25 cellular contexts compared by ENCODE assay signal in genomic region chr3:10444511-10444910, GRCh38.
DNase-seq lines count a peak whose midpoint lies in the region; ATAC-seq and TF ChIP-seq lines count a peak whose summit lies in the region.
"Had no signal": no experiment of that assay in that cellular context is flagged by ENCODE, and none has a peak within 500 bp of the region (broad histone marks: within the 10 kb centered on the region; RNA-seq: fewer than 3 reads in every experiment).

No MANE protein-coding gene starts in this region.

- H3K36me3 ChIP-seq in heart right ventricle: no peaks in the 10 kb centered on the region
- H3K36me3 ChIP-seq: MG63 had no signal

- WGBS in heart right ventricle, 2 donors: 52 to 66% methylated on average over 10 of the region's 10 CpGs

- H3K36me3 Mint-ChIP-seq in activated CD8-positive, alpha-beta T cell treated with anti-CD3 and anti-CD28 coated beads for 36 hours (ENCODE audit: low read depth): no peaks in the 10 kb centered on the region
- H3K36me3 Mint-ChIP-seq in memory B cell: no peaks in the 10 kb centered on the region
- H3K36me3 Mint-ChIP-seq: CD4-positive, CD25-positive, alpha-beta regulatory T cell had no signal

- ATAC-seq in Right ventricle myocardium inferior (no peak), heart right ventricle (no peak), memory B cell (ENCODE audit: low read depth) (no peak), GM18502 (IDR thresholded peaks at IDR 0.05; ENCODE audit: poor library complexity, unreplicated experiment) (no peak), GM18498 (IDR thresholded peaks at IDR 0.05; ENCODE audit: unreplicated experiment) (no peak)
- ATAC-seq in activated CD8-positive, alpha-beta T cell treated with anti-CD3 and anti-CD28 coated beads for 36 hours: peak; percentile 64
- ATAC-seq: A549, HCT116, Panc1, SK-N-SH treated with all-trans-retinoic acid at 6 μM for 48 hours had no signal

- no peak overlapping the region for H3K27ac ChIP-seq in heart right ventricle
- H3K27ac ChIP-seq: A549 had no signal

- DNase-seq in Right ventricle myocardium inferior (ENCODE audit: missing footprints): peak; percentile 30
- DNase-seq in heart right ventricle: no peak
- peak; percentile 27 for DNase-seq in activated CD8-positive, alpha-beta T cell treated with anti-CD3 and anti-CD28 coated beads for 36 hours
- DNase-seq in memory B cell (ENCODE audit: low spot score in 2 of 2): no peak
- no peak for DNase-seq in OCI-M1 (lab: John Stamatoyannopoulos, UW)
- no peak for DNase-seq in stimulated activated CD4-positive, alpha-beta T cell treated with anti-CD3 and anti-CD28 coated beads, Interleukin-12 subunit alpha, Interleukin-12 subunit beta, amount 100 ng/mL, for 4 hours
- DNase-seq: Caco-2; CD4-positive, CD25-positive, alpha-beta regulatory T cell; GOT3; Kasumi-1; MG63; NCI-H1092 treated with DMSO at 0.1 percent for 48 hours; NCI-H146; NCI-H2029; NCI-H2227 treated with DMSO at 0.1 percent for 48 hours; NCI-H510A; NCI-H748 treated with DMSO at 0.1 percent for 48 hours had no signal

- no peak for TF ChIP-seq CTCF in heart right ventricle (IDR thresholded peaks at IDR 0.05)
- TF ChIP-seq CTCF in activated CD8-positive, alpha-beta T cell treated with anti-CD3 and anti-CD28 coated beads for 36 hours (IDR thresholded peaks at IDR 0.05): no peak

- peaks cover 0 to 34% (median 7%) of the 10 kb centered on the region in 7 donors for H3K27me3 ChIP-seq in heart right ventricle
- H3K27me3 ChIP-seq: MG63 had no signal

- H3K27me3 Mint-ChIP-seq in activated CD8-positive, alpha-beta T cell treated with anti-CD3 and anti-CD28 coated beads for 36 hours: peaks cover 2% of the 10 kb centered on the region
- peaks cover 6% of the 10 kb centered on the region for H3K27me3 Mint-ChIP-seq in memory B cell
- H3K27me3 Mint-ChIP-seq: B cell; CD4-positive, CD25-positive, alpha-beta regulatory T cell had no signal

- no peaks in the 10 kb centered on the region for H3K9me3 Mint-ChIP-seq in activated CD8-positive, alpha-beta T cell treated with anti-CD3 and anti-CD28 coated beads for 36 hours
- peaks cover 3% of the 10 kb centered on the region for H3K9me3 Mint-ChIP-seq in memory B cell
- H3K9me3 Mint-ChIP-seq: CD4-positive, CD25-positive, alpha-beta regulatory T cell; IgD-negative memory B cell had no signal

- intact Hi-C loops in Right ventricle myocardium inferior (cut with DNase I) (no loop called here), heart right ventricle (cut with DNase I) (no loop called here)
- intact Hi-C loops in activated CD8-positive, alpha-beta T cell treated with anti-CD3 and anti-CD28 coated beads for 36 hours (cut with micrococcal nuclease): no loop called here

- CTCF ChIA-PET in activated CD8-positive, alpha-beta T cell treated with anti-CD3 and anti-CD28 coated beads for 36 hours (lab: Charles Lee): no interaction called here

- no peak overlapping the region for H3K4me3 Mint-ChIP-seq in activated CD8-positive, alpha-beta T cell treated with anti-CD3 and anti-CD28 coated beads for 36 hours
- H3K4me3 Mint-ChIP-seq in memory B cell: no peak overlapping the region
- H3K4me3 Mint-ChIP-seq: B cell had no signal

- H3K9me3 ChIP-seq in heart right ventricle: no peaks in the 10 kb centered on the region
- H3K9me3 ChIP-seq: A549, Caco-2, MG63 had no signal

- POLR2A ChIA-PET in activated CD8-positive, alpha-beta T cell treated with anti-CD3 and anti-CD28 coated beads for 36 hours (lab: Charles Lee): interaction anchor here (0.5 kb wide), 1 partner anchor 818 kb away, joined by 3 read pairs; no protein-coding TSS in a partner anchor

- H3K4me1 Mint-ChIP-seq in activated CD8-positive, alpha-beta T cell treated with anti-CD3 and anti-CD28 coated beads for 36 hours (ENCODE audit: low read depth): peaks cover 3% of the 10 kb centered on the region
- H3K4me1 Mint-ChIP-seq in memory B cell: peaks cover 16% of the 10 kb centered on the region

- H3K4me1 ChIP-seq in heart right ventricle: no peaks in the 10 kb centered on the region
- H3K4me1 ChIP-seq: A549, Caco-2 had no signal

- H3K4me3 ChIP-seq in heart right ventricle: no peak overlapping the region
- H3K4me3 ChIP-seq: A549, MG63 had no signal

- H3K27ac Mint-ChIP-seq in activated CD8-positive, alpha-beta T cell treated with anti-CD3 and anti-CD28 coated beads for 36 hours: no peak overlapping the region
- peak overlapping the region; percentile 32 for H3K27ac Mint-ChIP-seq in memory B cell
- H3K27ac Mint-ChIP-seq: B cell had no signal

Comparison
In these comparisons a context has a peak if more than half of its experiments do, and no peak if none do; other contexts are left out.
1. DNase-seq: peak in Right ventricle myocardium inferior (single experiment) and activated CD8-positive, alpha-beta T cell treated with anti-CD3 and anti-CD28 coated beads for 36 hours (single experiment); none in heart right ventricle (0 of 2), memory B cell (0 of 2), OCI-M1 (single experiment) and stimulated activated CD4-positive, alpha-beta T cell treated with anti-CD3 and anti-CD28 coated beads, Interleukin-12 subunit alpha, Interleukin-12 subunit beta, amount 100 ng/mL, for 4 hours (single experiment).